ENCODE assay signal across 8 cellular contexts in genomic region chr20:37290158-37290810, GRCh38. TPM values are rescaled to one million over a fixed set of nuclear protein-coding genes. Genes with fewer than 3 reads are reported as not detected.
DNase-seq lines count a peak whose midpoint lies in the region; ATAC-seq and TF ChIP-seq lines count a peak whose summit lies in the region.

No MANE protein-coding gene starts in this region.

- DNase-seq in SK-N-SH (no peak), ascending aorta (ENCODE audit: low spot score in 2 of 2) (no peak), left colon (no peak), cerebellar nuclear complex (lab: John Stamatoyannopoulos, UW) (no peak), AG20443 (ENCODE audit: low spot score) (no peak)

- no peak for TF ChIP-seq EP300 in SK-N-SH (IDR thresholded peaks at IDR 0.05; ENCODE audit: borderline replicate concordance in 1 of 2, low read depth in 1 of 2, low read length in 1 of 2)

- TF ChIP-seq CTCF in SK-N-SH (IDR thresholded peaks at IDR 0.05) (no peak), ascending aorta (IDR thresholded peaks at IDR 0.05) (no peak)

- no peaks in the 10 kb centered on the region for H3K9me2 ChIP-seq in SK-N-SH

- H3K27ac ChIP-seq in SK-N-SH (ENCODE audit: low read depth in 2 of 2, low read length in 1 of 2) (peak overlapping the region; percentile 90 to 96), ascending aorta (peak overlapping the region; percentile 95 to 97), temporal lobe (ENCODE audit: low read depth, low read length) (peak overlapping the region; percentile 73)

- ATAC-seq in SK-N-SH treated with all-trans-retinoic acid at 6 μM for 48 hours (no peak), left colon (peak; percentile 29), HG02571 (IDR thresholded peaks at IDR 0.05; ENCODE audit: unreplicated experiment) (no peak)

- peak overlapping the region; percentile 94 for H3K9ac ChIP-seq in SK-N-SH

- TF ChIP-seq RAD21 in SK-N-SH (IDR thresholded peaks at IDR 0.05; ENCODE audit: low read length) = no peak

- H3K9me3 ChIP-seq in SK-N-SH (no peaks in the 10 kb centered on the region), ascending aorta (no peaks in the 10 kb centered on the region)

- H3K4me2 ChIP-seq in SK-N-SH = peak overlapping the region; percentile 78

- H3K4me1 ChIP-seq in SK-N-SH (ENCODE audit: control insufficient read depth in 1 of 2, insufficient read depth in 2 of 2, low read depth in 1 of 2, low read length in 1 of 2) (peaks cover 17% of the 10 kb centered on the region in 2 experiments), ascending aorta (peaks cover under 1 to 29% of the 10 kb centered on the region in 2 donors)

- H4K20me1 ChIP-seq in SK-N-SH (ENCODE audit: insufficient read depth) = no peaks in the 10 kb centered on the region

- peaks cover 54% of the 10 kb centered on the region for H3K79me2 ChIP-seq in SK-N-SH (ENCODE audit: insufficient read depth)

- H2AFZ ChIP-seq in SK-N-SH (ENCODE audit: low read depth) = peak overlapping the region; percentile 68; the same call in 1 of the 2 replicates

- POLR2A ChIA-PET in SK-N-SH (lab: Yijun Ruan, JAX) = interaction anchor here (1.2 to 1.9 kb wide), 5 partner anchors 10 to 55 kb away, joined by 5 to 9 read pairs (median 8); partner anchors contain the start of gene SRC

- H3K27me3 ChIP-seq in SK-N-SH (ENCODE audit: insufficient read depth) (no peaks in the 10 kb centered on the region), ascending aorta (no peaks in the 10 kb centered on the region)

- H3K36me3 ChIP-seq in SK-N-SH (replicated peaks in 1 of 2; ENCODE audit: control insufficient read depth in 1 of 2, insufficient read depth in 2 of 2, low read length in 1 of 2) (peaks cover 7 to 19% of the 10 kb centered on the region in 2 experiments), ascending aorta (peaks cover 0 to 6% of the 10 kb centered on the region in 2 donors)

- 50% methylated on average over 21 of the region's 21 CpGs for WGBS in SK-N-SH (ENCODE audit: low lambda C conversion rate)

- H3F3A ChIP-seq in SK-N-SH (replicated peaks; ENCODE audit: insufficient read depth) = peaks cover 20% of the 10 kb centered on the region

- CTCF ChIA-PET in SK-N-SH (lab: Yijun Ruan, JAX) = interaction anchor here (1.0 to 8.6 kb wide), 7 partner anchors 14 to 95 kb away, joined by 3 to 32 read pairs (median 4); no protein-coding TSS in a partner anchor

- intact Hi-C loops in ascending aorta (cut with DNase I) (no loop called here), left colon (cut with DNase I, micrococcal nuclease) (loop anchor here in 1 of 2 donors (5.0 kb wide), 1 partner anchor 57 kb away; the partner anchor contains the start of gene SRC)

- peak overlapping the region; percentile 73 to 85 for H3K4me3 ChIP-seq in SK-N-SH (ENCODE audit: low read depth in 2 of 2, low read length in 1 of 2)
- peak overlapping the region; percentile 88 to 89 for H3K4me3 ChIP-seq in ascending aorta

TF ChIP-seq in SK-N-SH, 30 proteins besides CTCF, POLR2A, EP300 and RAD21:
- TF ChIP-seq JUND (IDR thresholded peaks at IDR 0.05) (no peak), RCOR1 (IDR thresholded peaks at IDR 0.05; ENCODE audit: low read length) (no peak), IRF3 (IDR thresholded peaks at IDR 0.05; ENCODE audit: low read depth, low read length) (no peak), POLR2AphosphoS5 (IDR thresholded peaks at IDR 0.05; ENCODE audit: low read depth, low read length) (no peak), MEF2A (IDR thresholded peaks at IDR 0.05; ENCODE audit: borderline replicate concordance, low read depth) (no peak), EZH2phosphoT487 (IDR thresholded peaks at IDR 0.05; ENCODE audit: borderline replicate concordance, low read depth) (no peak), TCF12 (IDR thresholded peaks at IDR 0.05) (no peak), YY1 (IDR thresholded peaks at IDR 0.05; ENCODE audit: low read depth) (no peak)
- TF ChIP-seq, protein P1, sequence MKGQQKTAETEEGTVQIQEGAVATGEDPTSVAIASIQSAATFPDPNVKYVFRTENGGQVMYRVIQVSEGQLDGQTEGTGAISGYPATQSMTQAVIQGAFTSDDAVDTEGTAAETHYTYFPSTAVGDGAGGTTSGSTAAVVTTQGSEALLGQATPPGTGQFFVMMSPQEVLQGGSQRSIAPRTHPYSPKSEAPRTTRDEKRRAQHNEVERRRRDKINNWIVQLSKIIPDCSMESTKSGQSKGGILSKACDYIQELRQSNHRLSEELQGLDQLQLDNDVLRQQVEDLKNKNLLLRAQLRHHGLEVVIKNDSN (IDR thresholded peaks at IDR 0.05; ENCODE audit: borderline replicate concordance, low read depth) = no peak
- TF ChIP-seq, protein P2, sequence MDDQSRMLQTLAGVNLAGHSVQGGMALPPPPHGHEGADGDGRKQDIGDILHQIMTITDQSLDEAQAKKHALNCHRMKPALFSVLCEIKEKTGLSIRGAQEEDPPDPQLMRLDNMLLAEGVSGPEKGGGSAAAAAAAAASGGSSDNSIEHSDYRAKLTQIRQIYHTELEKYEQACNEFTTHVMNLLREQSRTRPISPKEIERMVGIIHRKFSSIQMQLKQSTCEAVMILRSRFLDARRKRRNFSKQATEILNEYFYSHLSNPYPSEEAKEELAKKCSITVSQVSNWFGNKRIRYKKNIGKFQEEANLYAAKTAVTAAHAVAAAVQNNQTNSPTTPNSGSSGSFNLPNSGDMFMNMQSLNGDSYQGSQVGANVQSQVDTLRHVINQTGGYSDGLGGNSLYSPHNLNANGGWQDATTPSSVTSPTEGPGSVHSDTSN (IDR thresholded peaks at IDR 0.05) = no peak

TF ChIP-seq in SK-N-SH treated with all-trans-retinoic acid at 6 μM for 48 hours, 23 proteins besides CTCF, POLR2A, EP300 and RAD21 (continues in another document):
- TF ChIP-seq CSDC2 (CRISPR knock-in tag; IDR thresholded peaks at IDR 0.05) = no peak
- TF ChIP-seq GLIS3 (CRISPR knock-in tag; IDR thresholded peaks at IDR 0.05) = no peak
- no peak for TF ChIP-seq ZNF565 (CRISPR knock-in tag; conservative IDR thresholded peaks at IDR 0.05; ENCODE audit: low read depth)
- no peak for TF ChIP-seq PATZ1 (CRISPR knock-in tag; IDR thresholded peaks at IDR 0.05; ENCODE audit: borderline replicate concordance)
- TF ChIP-seq ZFP3 (CRISPR knock-in tag; IDR thresholded peaks at IDR 0.05) = no peak
- no peak for TF ChIP-seq ZNF8 (CRISPR knock-in tag; IDR thresholded peaks at IDR 0.05)
- TF ChIP-seq TOX (CRISPR knock-in tag; IDR thresholded peaks at IDR 0.05; ENCODE audit: borderline replicate concordance) = no peak
- TF ChIP-seq OSR1 (CRISPR knock-in tag; IDR thresholded peaks at IDR 0.05) = no peak
- TF ChIP-seq PPARA (CRISPR knock-in tag; IDR thresholded peaks at IDR 0.05; ENCODE audit: borderline replicate concordance) = no peak
- no peak for TF ChIP-seq POU6F1 (CRISPR knock-in tag; IDR thresholded peaks at IDR 0.05; ENCODE audit: borderline replicate concordance, low read depth)
- no peak for TF ChIP-seq RARB (CRISPR knock-in tag; IDR thresholded peaks at IDR 0.05)
- no peak for TF ChIP-seq ZNF70 (CRISPR knock-in tag; IDR thresholded peaks at IDR 0.05)

RNA-seq across cellular contexts. Expression of gene MANBAL, which starts 0.8 kb away (rescaled TPM):
- 105 and 141 TPM in 2 replicates for polyA plus RNA-seq in SK-N-SH (2012; rRNA removed)
- polyA plus RNA-seq in SK-N-SH (2012; cell fraction: cytosol; rRNA removed) = 96.7 and 125 TPM in 2 replicates
- 67.4 and 78.5 TPM in 2 replicates for polyA plus RNA-seq in SK-N-SH (2012; cell fraction: nucleus; rRNA removed)
- total RNA-seq in ascending aorta (70.2 TPM), left colon (10 to 100 TPM; 35.3 to 37.2 TPM), temporal lobe (14.8 TPM)

RNA-seq across cellular contexts. Expression of gene GHRH, which starts 28.7 kb away (rescaled TPM):
- not detected in 2 replicates for polyA plus RNA-seq in SK-N-SH (2012; rRNA removed)
- not detected in 2 replicates for polyA plus RNA-seq in SK-N-SH (2012; cell fraction: cytosol; rRNA removed)
- not detected in 2 replicates for polyA plus RNA-seq in SK-N-SH (2012; cell fraction: nucleus; rRNA removed)
- total RNA-seq in ascending aorta (not detected), left colon (not detected), temporal lobe (not detected)

RNA-seq across cellular contexts. Expression of gene SRC, which starts 55.7 kb away (rescaled TPM):
- 23.8 and 25.6 TPM in 2 replicates for polyA plus RNA-seq in SK-N-SH (2012; rRNA removed)
- 9.6 and 17.1 TPM in 2 replicates for polyA plus RNA-seq in SK-N-SH (2012; cell fraction: cytosol; rRNA removed)
- polyA plus RNA-seq in SK-N-SH (2012; cell fraction: nucleus; rRNA removed) = 49.2 and 58.8 TPM in 2 replicates
- total RNA-seq in ascending aorta = 67.4 TPM
- total RNA-seq in left colon = 100 to 1,000 TPM; 117 to 121 TPM
- 28.3 TPM for total RNA-seq in temporal lobe
